In the genomic region with DNA sequence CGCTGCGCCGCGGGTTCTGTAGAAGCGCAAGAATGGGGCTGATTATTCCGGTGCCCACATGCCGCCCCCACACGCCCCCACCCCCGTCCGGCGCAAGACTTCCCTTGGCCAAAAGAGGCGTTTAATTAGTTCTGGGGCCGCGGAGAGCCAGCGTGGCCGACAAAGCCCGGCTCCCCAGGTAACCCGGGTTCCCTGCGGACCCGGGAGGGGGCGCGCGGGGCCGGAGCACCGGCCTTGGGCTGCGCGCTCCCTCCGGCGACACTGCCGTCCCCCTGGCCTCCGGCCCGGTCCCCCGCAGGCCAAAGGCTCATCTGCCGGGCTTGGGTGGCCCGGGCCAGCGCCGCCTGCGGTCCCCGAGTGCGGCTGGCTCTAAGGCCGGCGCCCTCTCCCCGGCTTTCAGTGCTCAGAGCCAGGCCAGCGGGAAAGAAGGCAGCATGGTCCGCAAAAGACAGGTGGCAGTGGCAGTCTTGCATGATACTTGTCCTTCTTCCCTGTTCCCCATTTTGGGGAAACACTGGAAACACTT, we compare ENCODE assay signal across 18 cellular contexts. TPM values are rescaled to one million over a fixed set of nuclear protein-coding genes. Genes with fewer than 3 reads are reported as not detected.
DNase-seq lines count a peak whose midpoint lies in the region; ATAC-seq, FAIRE-seq and TF ChIP-seq lines count a peak whose summit lies in the region.
"Had no signal": no experiment of that assay in that cellular context is flagged by ENCODE, and none has a peak within 500 bp of the region (broad histone marks: within the 10 kb centered on the region; RNA-seq: fewer than 3 reads in every experiment).

No MANE protein-coding gene starts in this region.

- H4K20me1 ChIP-seq in neural progenitor cell (ENCODE audit: low read depth): peaks cover 79% of the 10 kb centered on the region

- TF ChIP-seq CTCF in Calu3 (IDR thresholded peaks at IDR 0.05; ENCODE audit: unreplicated experiment) (no peak), neural progenitor cell (IDR thresholded peaks at IDR 0.05) (peak; percentile 39)

- BruUV-seq in Calu3 (replicated peaks; lab: Mats Ljungman, UMichigan): no TSS peak

- FAIRE-seq in frontal cortex (lab: Jason Lieb, UNC): no peak

- peak overlapping the region; percentile 78 for H3K4me2 ChIP-seq in neural progenitor cell

- H3K36me3 Mint-ChIP-seq in Calu3 (ENCODE audit: insufficient read depth, unreplicated experiment) (no peaks in the 10 kb centered on the region), neural progenitor cell (no peaks in the 10 kb centered on the region)
- H3K36me3 Mint-ChIP-seq: activated naive CD8-positive, alpha-beta T cell; natural killer cell had no signal

- H3K27me3 Mint-ChIP-seq in Calu3 (ENCODE audit: unreplicated experiment): peaks cover 89% of the 10 kb centered on the region
- peaks cover 81% of the 10 kb centered on the region for H3K27me3 Mint-ChIP-seq in neural progenitor cell (ENCODE audit: insufficient read depth, low read depth)

- CTCF ChIA-PET in Calu3 (lab: Charles Lee): no interaction called here

- H3K36me3 ChIP-seq in HUES48 (ENCODE audit: control insufficient read depth, insufficient read depth, low read length): no peaks in the 10 kb centered on the region
- H3K36me3 ChIP-seq in neural progenitor cell: no peaks in the 10 kb centered on the region
- H3K36me3 ChIP-seq: left lung had no signal

- no peaks in the 10 kb centered on the region for H3K79me2 ChIP-seq in neural progenitor cell (ENCODE audit: low read depth)

- H3K27ac Mint-ChIP-seq in Calu3 (ENCODE audit: unreplicated experiment): no peak overlapping the region
- H3K27ac Mint-ChIP-seq in neural progenitor cell: no peak overlapping the region
- H3K27ac Mint-ChIP-seq: activated B cell treated with CpG ODN at 0.5 μM for 24 hours; activated naive CD8-positive, alpha-beta T cell; natural killer cell had no signal

- H3K9ac ChIP-seq in HUES48 (ENCODE audit: low read depth, low read length): no peak overlapping the region
- H3K9ac ChIP-seq in neural progenitor cell: no peak overlapping the region

- 0 out of 2 replicates have a peak, but pooled peaks cover 14% of the 10 kb centered on the region for H3K4me1 ChIP-seq in HUES48 (ENCODE audit: control insufficient read depth, insufficient read depth, low read length)
- peaks cover 14% of the 10 kb centered on the region for H3K4me1 ChIP-seq in neural progenitor cell
- H3K4me1 ChIP-seq: left lung had no signal

- H3K27ac ChIP-seq in HUES48 (ENCODE audit: low read depth, low read length) (no peak overlapping the region), neural progenitor cell (no peak overlapping the region)
- H3K27ac ChIP-seq: left lung had no signal

- no peaks in the 10 kb centered on the region for H3K9me3 Mint-ChIP-seq in Calu3 (ENCODE audit: low read depth, unreplicated experiment)
- H3K9me3 Mint-ChIP-seq in neural progenitor cell: peaks cover 2% of the 10 kb centered on the region
- H3K9me3 Mint-ChIP-seq: activated B cell treated with CpG ODN at 0.5 μM for 24 hours; central memory CD8-positive, alpha-beta T cell; natural killer cell had no signal

- H3K27me3 ChIP-seq in HUES48 (ENCODE audit: control insufficient read depth, insufficient read depth, low read length) (peaks cover 100% of the 10 kb centered on the region), neural progenitor cell (peaks cover 100% of the 10 kb centered on the region)

- DNase-seq in Calu3 (no peak), frontal cortex (ENCODE audit: low spot score in 2 of 2) (peak; percentile 28 to 34), neural progenitor cell (ENCODE audit: low spot score) (peak; percentile 69), NCI-H774 (lab: John Stamatoyannopoulos, UW) (no peak)
- DNase-seq: activated B cell treated with CpG ODN at 0.5 μM for 24 hours; activated CD8-positive, alpha-beta memory T cell treated with anti-CD3 and anti-CD28 coated beads, Interleukin-2, amount 50 U/mL, for 48 hours; AML-193; left lung; natural killer cell; NCI-H187 treated with DMSO at 0.1 percent for 48 hours; NCI-H510A treated with DMSO at 0.1 percent for 48 hours had no signal

- intact Hi-C loops in Calu3 (cut with micrococcal nuclease; ENCODE audit: unreplicated experiment): no loop called here

- peak overlapping the region; percentile 54 for H3K4me3 ChIP-seq in HUES48 (ENCODE audit: low read depth, low read length)
- peak overlapping the region; percentile 36 for H3K4me3 ChIP-seq in neural progenitor cell
- H3K4me3 ChIP-seq: left lung had no signal

- H3K9me3 ChIP-seq in HUES48 (ENCODE audit: control insufficient read depth, insufficient read depth, low read length) (no peaks in the 10 kb centered on the region), neural progenitor cell (ENCODE audit: low read depth) (no peaks in the 10 kb centered on the region)
- H3K9me3 ChIP-seq: left lung had no signal

- ATAC-seq in HG03025 (IDR thresholded peaks at IDR 0.05; ENCODE audit: low FRiP score, unreplicated experiment): no peak
- ATAC-seq in HG02885 (IDR thresholded peaks at IDR 0.05; ENCODE audit: poor library complexity, unreplicated experiment): no peak
- ATAC-seq in GM21447 (IDR thresholded peaks at IDR 0.05; ENCODE audit: unreplicated experiment): no peak
- ATAC-seq: left lung, natural killer cell had no signal

- H2AFZ ChIP-seq in neural progenitor cell (replicated peaks): no peak overlapping the region

- H3K4me1 Mint-ChIP-seq in Calu3 (ENCODE audit: low read depth, unreplicated experiment) (no peaks in the 10 kb centered on the region), neural progenitor cell (peaks cover 14% of the 10 kb centered on the region)
- H3K4me1 Mint-ChIP-seq: activated B cell treated with CpG ODN at 0.5 μM for 24 hours, natural killer cell had no signal

- H3K4me3 Mint-ChIP-seq in Calu3 (ENCODE audit: low read depth, unreplicated experiment): peak overlapping the region; percentile 44
- H3K4me3 Mint-ChIP-seq in neural progenitor cell: peak overlapping the region; percentile 72
- H3K4me3 Mint-ChIP-seq: activated B cell treated with CpG ODN at 0.5 μM for 24 hours; activated naive CD8-positive, alpha-beta T cell; central memory CD8-positive, alpha-beta T cell; natural killer cell had no signal

- H3F3A ChIP-seq in neural progenitor cell (ENCODE audit: low read depth): peaks cover 21% of the 10 kb centered on the region

RNA-seq across cellular contexts. Expression of a gene that starts 18.5 kb away (rescaled TPM):
- total RNA-seq in Calu3 (2022) (not detected in 2 replicates), frontal cortex (0.41 TPM), neural progenitor cell (ENCODE audit: low replicate concordance) (not detected in 2 replicates)
- total RNA-seq: activated B cell treated with CpG ODN at 0.5 μM for 24 hours, left lung, natural killer cell, subcutaneous adipose tissue had no signal

Comparison
In these comparisons a context has a peak if more than half of its experiments do, and no peak if none do; other contexts are left out.
1. DNase-seq: peak in frontal cortex (2 of 2) and neural progenitor cell (single experiment); none in Calu3 (single experiment) and NCI-H774 (single experiment).